16 cellular contexts compared by ENCODE assay signal in genomic region chr16:9046667-9047055, GRCh38.
"Had no signal": no experiment of that assay in that cellular context is flagged by ENCODE, and none has a peak within 500 bp of the region (broad histone marks: within the 10 kb centered on the region; RNA-seq: fewer than 3 reads in every experiment).

No MANE protein-coding gene starts in this region.

- H3K27ac Mint-ChIP-seq: activated CD4-positive, alpha-beta memory T cell treated with anti-CD3 and anti-CD28 coated beads, Interleukin-2, amount 10 ng/mL, durations not matched to agents 7 days and 5 days; activated naive CD4-positive, alpha-beta T cell treated with anti-CD3 and anti-CD28 coated beads, Interleukin-2, amount 10 ng/mL, durations not matched to agents 7 days and 5 days; activated T-helper 2 cell treated with anti-CD3 and anti-CD28 coated beads, Interferon-gamma antibody, Interleukin-2, Interleukin-4, amounts not matched to agents 10 μg/mL and 5 μg/mL and 100 μg/mL, durations not matched to agents 14 hours and 24 hours and 36 hours; stimulated activated memory B cell treated with anti-CD40 and anti-IgM and Interleukin-4, amounts not matched to agents 10 μg/mL and 1 μg/mL and 100 μg/mL, for 72 hours; T-helper 17 cell had no signal

- H3K4me3 Mint-ChIP-seq: activated CD4-positive, alpha-beta memory T cell treated with anti-CD3 and anti-CD28 coated beads, Interleukin-2, amount 10 ng/mL, durations not matched to agents 7 days and 5 days; activated naive CD4-positive, alpha-beta T cell treated with anti-CD3 and anti-CD28 coated beads, Interleukin-2, amount 10 ng/mL, durations not matched to agents 7 days and 5 days; stimulated activated memory B cell treated with anti-CD40 and anti-IgM and Interleukin-4, amounts not matched to agents 10 μg/mL and 1 μg/mL and 100 μg/mL, for 72 hours; T-helper 17 cell had no signal

- DNase-seq: activated CD4-positive, alpha-beta memory T cell treated with anti-CD3 and anti-CD28 coated beads, Interleukin-2, amount 10 ng/mL, durations not matched to agents 7 days and 5 days; activated naive CD4-positive, alpha-beta T cell treated with anti-CD3 and anti-CD28 coated beads, Interleukin-2, amount 10 ng/mL, durations not matched to agents 7 days and 5 days; body of pancreas; caudate nucleus; colonic mucosa; hippocampal formation; kidney; left lung; mammary epithelial cell; pancreas; T-helper 17 cell; transverse colon; WERI-Rb-1 had no signal

- H3K36me3 ChIP-seq: colonic mucosa, esophagus muscularis mucosa, left lung, pancreas, transverse colon, WERI-Rb-1 had no signal

- H3K9me3 ChIP-seq: body of pancreas, colonic mucosa, esophagus muscularis mucosa, left lung, pancreas, transverse colon had no signal

- H3K4me3 ChIP-seq: body of pancreas, colonic mucosa, esophagus muscularis mucosa, left lung, pancreas, transverse colon had no signal

- H3K27ac ChIP-seq: colonic mucosa, WERI-Rb-1 had no signal

- H3K36me3 Mint-ChIP-seq: activated naive CD4-positive, alpha-beta T cell treated with anti-CD3 and anti-CD28 coated beads, Interleukin-2, amount 10 ng/mL, durations not matched to agents 7 days and 5 days; stimulated activated memory B cell treated with anti-CD40 and anti-IgM and Interleukin-4, amounts not matched to agents 10 μg/mL and 1 μg/mL and 100 μg/mL, for 72 hours had no signal

- H3K27me3 ChIP-seq: body of pancreas, colonic mucosa, esophagus muscularis mucosa, left lung, pancreas, transverse colon had no signal

- FAIRE-seq: kidney, pancreas had no signal

- H3K27me3 Mint-ChIP-seq: activated CD4-positive, alpha-beta memory T cell treated with anti-CD3 and anti-CD28 coated beads, Interleukin-2, amount 10 ng/mL, durations not matched to agents 7 days and 5 days; activated naive CD4-positive, alpha-beta T cell treated with anti-CD3 and anti-CD28 coated beads, Interleukin-2, amount 10 ng/mL, durations not matched to agents 7 days and 5 days; T-helper 17 cell had no signal
